In genomic region chr10:50336140-50336539, GRCh38 we compare ENCODE assay signal across 20 cellular contexts.
DNase-seq lines count a peak whose midpoint lies in the region; ATAC-seq lines count a peak whose summit lies in the region.
"Had no signal": no experiment of that assay in that cellular context is flagged by ENCODE, and none has a peak within 500 bp of the region (broad histone marks: within the 10 kb centered on the region; RNA-seq: fewer than 3 reads in every experiment).

No MANE protein-coding gene starts in this region.

- H3K36me3 ChIP-seq in ACC112 (ENCODE audit: insufficient read depth, low read length), result peaks cover 16% of the 10 kb centered on the region; the same call in 1 of the 2 replicates

- no peak overlapping the region for H3K27ac Mint-ChIP-seq in activated naive CD8-positive, alpha-beta T cell treated with anti-CD3 and anti-CD28 coated beads, Interleukin-2, amount 50 U/mL, for 24 hours
- H3K27ac Mint-ChIP-seq: brain had no signal

- H3K36me3 Mint-ChIP-seq in activated naive CD8-positive, alpha-beta T cell treated with anti-CD3 and anti-CD28 coated beads, Interleukin-2, amount 50 U/mL, for 24 hours (ENCODE audit: low read depth), result peaks cover 21% of the 10 kb centered on the region
- H3K36me3 Mint-ChIP-seq: brain had no signal

- no peaks in the 10 kb centered on the region for H3K4me1 ChIP-seq in ACC112 (ENCODE audit: control insufficient read depth, insufficient read depth, low read length, unreplicated experiment)
- H3K4me1 ChIP-seq: Peyer's patch had no signal

- no peaks in the 10 kb centered on the region for H3K79me2 ChIP-seq in ACC112 (ENCODE audit: control insufficient read depth, insufficient read depth, low read length, unreplicated experiment)

- no peaks in the 10 kb centered on the region for H3K27me3 ChIP-seq in ACC112 (ENCODE audit: insufficient read depth, low read length)
- H3K27me3 ChIP-seq: heart left ventricle, Peyer's patch had no signal

- no peak overlapping the region for H3K4me3 Mint-ChIP-seq in activated naive CD8-positive, alpha-beta T cell treated with anti-CD3 and anti-CD28 coated beads, Interleukin-2, amount 50 U/mL, for 24 hours
- H3K4me3 Mint-ChIP-seq: brain, neural crest cell had no signal

- H3K4me1 Mint-ChIP-seq in activated naive CD8-positive, alpha-beta T cell treated with anti-CD3 and anti-CD28 coated beads, Interleukin-2, amount 50 U/mL, for 24 hours, result peaks cover 23% of the 10 kb centered on the region
- H3K4me1 Mint-ChIP-seq: brain, neural crest cell had no signal

- no peaks in the 10 kb centered on the region for H3K9me3 Mint-ChIP-seq in activated naive CD8-positive, alpha-beta T cell treated with anti-CD3 and anti-CD28 coated beads, Interleukin-2, amount 50 U/mL, for 24 hours
- H3K9me3 Mint-ChIP-seq: brain, IgD-negative memory B cell, neural crest cell had no signal

- DNase-seq in activated naive CD8-positive, alpha-beta T cell treated with anti-CD3 and anti-CD28 coated beads, Interleukin-2, amount 50 U/mL, for 24 hours, result no peak
- DNase-seq in activated effector memory CD4-positive, alpha-beta T cell treated with Interleukin-2 at 50 U/mL for 16 hours, result no peak
- DNase-seq in amniotic stem cell (lab: John Stamatoyannopoulos, UW) (no peak), DMS53 treated with DMSO at 0.1 percent for 48 hours (lab: John Stamatoyannopoulos, UW; ENCODE audit: unreplicated experiment) (no peak)
- DNase-seq: activated naive CD4-positive, alpha-beta T cell; heart left ventricle; islet precursor cell; mesendoderm; NCI-H1092; NCI-H2107; NCI-H774; Peyer's patch; stimulated activated CD4-positive, alpha-beta T cell treated with anti-CD3 and anti-CD28 coated beads, Interleukin-12 subunit alpha, Interleukin-12 subunit beta, amount 100 ng/mL, for 4 hours had no signal

- H2AFZ ChIP-seq in ACC112 (ENCODE audit: low read length, unreplicated experiment), result no peak overlapping the region

- ATAC-seq in GM18517 (IDR thresholded peaks at IDR 0.05; ENCODE audit: unreplicated experiment) (peak; percentile 56), HG02763 (IDR thresholded peaks at IDR 0.05; ENCODE audit: unreplicated experiment) (peak; percentile 64), HG03442 (IDR thresholded peaks at IDR 0.05; ENCODE audit: unreplicated experiment) (no peak)
- peak; percentile 33 for ATAC-seq in activated naive CD8-positive, alpha-beta T cell treated with anti-CD3 and anti-CD28 coated beads, Interleukin-2, amount 50 U/mL, for 24 hours
- ATAC-seq: heart left ventricle had no signal

- H3K4me3 ChIP-seq in ACC112 (ENCODE audit: low read depth, low read length), result peak overlapping the region; percentile 26
- H3K4me3 ChIP-seq: heart left ventricle, Peyer's patch had no signal

- H3K27me3 Mint-ChIP-seq in activated naive CD8-positive, alpha-beta T cell treated with anti-CD3 and anti-CD28 coated beads, Interleukin-2, amount 50 U/mL, for 24 hours, result no peaks in the 10 kb centered on the region
- H3K27me3 Mint-ChIP-seq: brain, IgD-negative memory B cell had no signal

- no peak overlapping the region for H3K27ac ChIP-seq in ACC112 (ENCODE audit: low read depth, low read length)
- H3K27ac ChIP-seq: heart left ventricle, Peyer's patch had no signal
